Comparison of ENCODE assay signal across 7 cellular contexts in genomic region chr9:129489838-129490582, GRCh38.
A peak's percentile ranks its signal among the peaks of the same experiment; 100 is the strongest.
DNase-seq lines count a peak whose midpoint lies in the region; TF ChIP-seq lines count a peak whose summit lies in the region.

No MANE protein-coding gene starts in this region.

- intact Hi-C loops in spleen (cut with DNase I; ENCODE audit: low total_unique reads): no loop called here

- H3K4me3 Mint-ChIP-seq in activated naive CD8-positive, alpha-beta T cell: peak overlapping the region; percentile 91

- no peak for TF ChIP-seq POLR2A in spleen (IDR thresholded peaks at IDR 0.05)

- H3K9me3 Mint-ChIP-seq in activated naive CD8-positive, alpha-beta T cell (ENCODE audit: low read depth): no peaks in the 10 kb centered on the region

- H3K36me3 Mint-ChIP-seq in activated naive CD8-positive, alpha-beta T cell: peaks cover 9% of the 10 kb centered on the region

- H3K27ac Mint-ChIP-seq in activated naive CD8-positive, alpha-beta T cell: peak overlapping the region; percentile 96

- no peak overlapping the region for H3K9ac ChIP-seq in iPS-15b (ENCODE audit: low read depth, low read length)

- H3K27ac ChIP-seq in spleen: peak overlapping the region; percentile 74 to 98 (median 96)

- TF ChIP-seq CTCF in spleen (IDR thresholded peaks at IDR 0.05 in 8 of 11, conservative IDR thresholded peaks at IDR 0.05 in 3 of 11): no peak

- H3K4me1 ChIP-seq in iPS-15b (ENCODE audit: control insufficient read depth, insufficient read depth, low read length): peaks cover 13% of the 10 kb centered on the region
- peaks cover 25 to 83% (median 69%) of the 10 kb centered on the region in 6 donors for H3K4me1 ChIP-seq in spleen

- 50 to 64% (median 58%) methylated on average over 14 to 15 of the region's 15 CpGs for WGBS in spleen, 5 donors

- H3K27me3 ChIP-seq in iPS-15b (ENCODE audit: control insufficient read depth, insufficient read depth, low read length): peaks cover 53% of the 10 kb centered on the region
- peaks cover 0 to 12% (median 0%) of the 10 kb centered on the region in 7 donors for H3K27me3 ChIP-seq in spleen (replicated peaks in 1 of 7)

- H3K27me3 Mint-ChIP-seq in activated naive CD8-positive, alpha-beta T cell: no peaks in the 10 kb centered on the region

- peaks cover 59% of the 10 kb centered on the region for H3K4me1 Mint-ChIP-seq in activated naive CD8-positive, alpha-beta T cell (ENCODE audit: low read depth)

- peaks cover 3% of the 10 kb centered on the region for H3K36me3 ChIP-seq in iPS-15b (ENCODE audit: control insufficient read depth, insufficient read depth, low read length)
- H3K36me3 ChIP-seq in spleen: peaks cover 0 to 33% (median 2%) of the 10 kb centered on the region in 6 donors

- H3K4me3 ChIP-seq in iPS-15b (ENCODE audit: low read depth, low read length): peak overlapping the region; percentile 8
- H3K4me3 ChIP-seq in spleen: peak overlapping the region; percentile 4 to 75 (median 46)

- no peaks in the 10 kb centered on the region for H3K9me3 ChIP-seq in iPS-15b (ENCODE audit: control insufficient read depth, insufficient read depth, low read length)
- no peaks in the 10 kb centered on the region for H3K9me3 ChIP-seq in spleen

- peak; percentile 28 for DNase-seq in RPMI7951 (ENCODE audit: low read depth)
- DNase-seq in spleen: peak; percentile 83
- DNase-seq in HuH-7.5 (ENCODE audit: low spot score): no peak
- DNase-seq in HPDE6-E6E7 (ENCODE audit: extremely low spot score): no peak
- no peak for DNase-seq in NCI-H526 treated with DMSO at 0.1 percent for 48 hours (lab: John Stamatoyannopoulos, UW)

Comparison
In these comparisons a context has a peak if more than half of its experiments do, and no peak if none do; other contexts are left out.
1. DNase-seq: peak in RPMI7951 (single experiment) and spleen (single experiment); none in HuH-7.5 (single experiment), HPDE6-E6E7 (single experiment) and NCI-H526 treated with DMSO at 0.1 percent for 48 hours (single experiment).